In genomic region chr17:63701477-63702222, GRCh38 we compare ENCODE assay signal across 8 cellular contexts. TPM values are rescaled to one million over a fixed set of nuclear protein-coding genes. Genes with fewer than 3 reads are reported as not detected.
DNase-seq lines count a peak whose midpoint lies in the region; ATAC-seq and TF ChIP-seq lines count a peak whose summit lies in the region.

No MANE protein-coding gene starts in this region.

- ATAC-seq in natural killer cell: peak; percentile 25 to 47 (median 27)
- no peak for ATAC-seq in thoracic aorta (ENCODE audit: insufficient number of reproducible peaks, low FRiP score, low read depth)

- intact Hi-C loops in natural killer cell (cut with micrococcal nuclease): no loop called here

- no peaks in the 10 kb centered on the region for H3K36me3 Mint-ChIP-seq in natural killer cell

- no peaks in the 10 kb centered on the region for H3K9me3 ChIP-seq in thoracic aorta

- TF ChIP-seq CTCF in natural killer cell (IDR thresholded peaks at IDR 0.05): no peak
- TF ChIP-seq CTCF in thoracic aorta (IDR thresholded peaks at IDR 0.05): no peak

- no peaks in the 10 kb centered on the region for H3K9me3 Mint-ChIP-seq in natural killer cell

- DNase-seq in GM19240 (ENCODE audit: insufficient read length, low spot score) (peak; percentile 48), UCSD-AML1 (lab: John Stamatoyannopoulos, UW; ENCODE audit: unreplicated experiment) (peak; percentile 78), natural killer cell (peak; percentile 63), thoracic aorta (ENCODE audit: low spot score) (no peak), dermis blood vessel endothelial cell (no peak), NCI-H1694 treated with DMSO at 0.1 percent for 48 hours (lab: John Stamatoyannopoulos, UW) (no peak), NCI-H187 (lab: John Stamatoyannopoulos, UW) (no peak)
- DNase-seq in central memory CD4-positive, alpha-beta T cell: peak; percentile 72

- peaks cover 63 to 67% of the 10 kb centered on the region in 2 donors for H3K4me1 Mint-ChIP-seq in natural killer cell

- peak overlapping the region; percentile 82 to 83 for H3K27ac ChIP-seq in thoracic aorta

- peaks cover 15% of the 10 kb centered on the region for H3K36me3 ChIP-seq in thoracic aorta

- H3K4me3 ChIP-seq in thoracic aorta: peak overlapping the region; percentile 78

- peak overlapping the region; percentile 93 for H3K4me3 Mint-ChIP-seq in natural killer cell

- peak overlapping the region; percentile 96 to 97 for H3K27ac Mint-ChIP-seq in natural killer cell

- H3K27me3 ChIP-seq in thoracic aorta (replicated peaks; ENCODE audit: insufficient read depth): no peaks in the 10 kb centered on the region

- H3K4me1 ChIP-seq in thoracic aorta (ENCODE audit: control insufficient read depth in 1 of 2, low read depth in 2 of 2): peaks cover 11 to 24% of the 10 kb centered on the region in 2 donors

- H3K27me3 Mint-ChIP-seq in natural killer cell (ENCODE audit: low read depth in 2 of 2): no peaks in the 10 kb centered on the region

RNA-seq across cellular contexts. Expression of gene LIMD2, which starts 1.7 kb away (rescaled TPM):
- total RNA-seq in natural killer cell: 100 to 1,000 TPM; 513 to 546 (median 524) TPM
- total RNA-seq in thoracic aorta: 10 to 100 TPM; 26.2 to 29.6 TPM
- 46.5 and 64.4 TPM in 2 replicates for total RNA-seq in dermis blood vessel endothelial cell

RNA-seq across cellular contexts. Expression of gene STRADA, which starts 39.9 kb away (rescaled TPM):
- 10 to 100 TPM; 72.6 to 83.1 (median 78.2) TPM for total RNA-seq in natural killer cell
- 10 to 100 TPM; 40.9 to 62.2 TPM for total RNA-seq in thoracic aorta
- 26.5 and 27.5 TPM in 2 replicates for total RNA-seq in dermis blood vessel endothelial cell

Comparison
In these comparisons a context has a peak if more than half of its experiments do, and no peak if none do; other contexts are left out.
1. DNase-seq: peak in GM19240 (single experiment), UCSD-AML1 (single experiment), central memory CD4-positive, alpha-beta T cell (single experiment) and natural killer cell (single experiment); none in thoracic aorta (single experiment), dermis blood vessel endothelial cell (single experiment), NCI-H1694 treated with DMSO at 0.1 percent for 48 hours (single experiment) and NCI-H187 (0 of 2).